In genomic region chr2:223363085-223363484, GRCh38 we compare ENCODE assay signal across 24 cellular contexts.
A peak's percentile ranks its signal among the peaks of the same experiment; 100 is the strongest.
DNase-seq lines count a peak whose midpoint lies in the region; ATAC-seq and TF ChIP-seq lines count a peak whose summit lies in the region.
"Had no signal": no experiment of that assay in that cellular context is flagged by ENCODE, and none has a peak within 500 bp of the region (broad histone marks: within the 10 kb centered on the region; RNA-seq: fewer than 3 reads in every experiment).

No MANE protein-coding gene starts in this region.

- H3F3A ChIP-seq in PC-3 (ENCODE audit: low read length, unreplicated experiment), result no peaks in the 10 kb centered on the region

- DNase-seq in NCI-H2107 treated with DMSO at 0.1 percent for 48 hours (lab: John Stamatoyannopoulos, UW; ENCODE audit: unreplicated experiment) (peak; percentile 5), NCI-H2107 (lab: John Stamatoyannopoulos, UW) (no peak), NCI-H1930 (lab: John Stamatoyannopoulos, UW) (peak; percentile 71 to 75), NCI-H748 (lab: John Stamatoyannopoulos, UW; ENCODE audit: unreplicated experiment) (peak; percentile 87), right lobe of liver (no peak), PC-3 (no peak), hippocampal formation (lab: John Stamatoyannopoulos, UW) (no peak)
- DNase-seq: CD4-positive, alpha-beta T cell; DMS79; EL; GDM1; NCI-H1436; NCI-H187; NCI-H2171; NCI-H226; NCI-H526; SK-N-SH; SW 1271; T-helper 9 cell had no signal

- BruUV-seq in PC-3 (replicated peaks; lab: Mats Ljungman, UMichigan), result no TSS peak

- H3K9me3 ChIP-seq in stomach smooth muscle (ENCODE audit: control insufficient read depth in 2 of 2, low read length in 2 of 2), result no peaks in the 10 kb centered on the region
- no peaks in the 10 kb centered on the region for H3K9me3 ChIP-seq in right lobe of liver
- no peaks in the 10 kb centered on the region for H3K9me3 ChIP-seq in PC-3 (ENCODE audit: low read length)
- H3K9me3 ChIP-seq: SK-N-SH had no signal

- POLR2A ChIA-PET in PC-3 (lab: Charles Lee; ENCODE audit: unreplicated experiment), result no interaction called here

- H3K27me3 ChIP-seq in stomach smooth muscle (ENCODE audit: control insufficient read depth in 1 of 2, insufficient read depth in 2 of 2, low read length in 2 of 2) (no peaks in the 10 kb centered on the region), right lobe of liver (no peaks in the 10 kb centered on the region), PC-3 (ENCODE audit: low read length) (peaks cover 64% of the 10 kb centered on the region)
- H3K27me3 ChIP-seq: BLaER1 treated with 17β-estradiol and CSF1 and Interleukin-3, amounts not matched to agents 10 nM and 100 nM had no signal

- H3K4me1 ChIP-seq in stomach smooth muscle (ENCODE audit: control insufficient read depth, insufficient read depth, low read length) (no peaks in the 10 kb centered on the region), right lobe of liver (no peaks in the 10 kb centered on the region), PC-3 (ENCODE audit: insufficient read depth, low read length) (no peaks in the 10 kb centered on the region)
- H3K4me1 ChIP-seq: BLaER1 treated with 17β-estradiol and CSF1 and Interleukin-3, amounts not matched to agents 10 nM and 100 nM had no signal

- H3K9ac ChIP-seq in stomach smooth muscle (ENCODE audit: low read length in 2 of 2) (no peak overlapping the region), PC-3 (ENCODE audit: low read length) (no peak overlapping the region)
- H3K9ac ChIP-seq: BLaER1 treated with 17β-estradiol and CSF1 and Interleukin-3, amounts not matched to agents 10 nM and 100 nM; SK-N-SH had no signal

- H3K79me2 ChIP-seq in PC-3 (ENCODE audit: low read length), result no peaks in the 10 kb centered on the region

- 68% methylated on average over 6 of the region's 6 CpGs for WGBS in right lobe of liver (ENCODE audit: insufficient coverage, low coverage, low lambda C conversion rate, missing lambda C conversion rate)

- CTCF ChIA-PET in PC-3 (lab: Charles Lee), result no interaction called here

- no peak for TF ChIP-seq CTCF in right lobe of liver (IDR thresholded peaks at IDR 0.05)
- no peak for TF ChIP-seq CTCF in PC-3 (conservative IDR thresholded peaks at IDR 0.05; ENCODE audit: low read depth, low read length)

- H3K36me3 ChIP-seq in stomach smooth muscle (ENCODE audit: control insufficient read depth in 2 of 2, insufficient read depth in 2 of 2, low read length in 2 of 2) (no peaks in the 10 kb centered on the region), right lobe of liver (no peaks in the 10 kb centered on the region), PC-3 (ENCODE audit: low read depth, low read length) (no peaks in the 10 kb centered on the region)
- H3K36me3 ChIP-seq: BLaER1 treated with 17β-estradiol and CSF1 and Interleukin-3, amounts not matched to agents 10 nM and 100 nM had no signal

- no peak for TF ChIP-seq POLR2A in right lobe of liver (IDR thresholded peaks at IDR 0.05)

- H3K4me3 ChIP-seq in stomach smooth muscle (ENCODE audit: low read length in 2 of 2) (no peak overlapping the region), right lobe of liver (no peak overlapping the region), PC-3 (ENCODE audit: low read length) (no peak overlapping the region)
- H3K4me3 ChIP-seq: BLaER1 treated with 17β-estradiol and CSF1 and Interleukin-3, amounts not matched to agents 10 nM and 100 nM; GM12878 had no signal

- ATAC-seq in right lobe of liver (no peak), PC-3 (no peak)
- ATAC-seq: GM12878, HCT116 had no signal

- H3K27ac ChIP-seq in stomach smooth muscle (ENCODE audit: low read length) (peak overlapping the region; percentile 49), right lobe of liver (no peak overlapping the region), PC-3 (ENCODE audit: low read length) (no peak overlapping the region)
- H3K27ac ChIP-seq: BLaER1 treated with 17β-estradiol and CSF1 and Interleukin-3, amounts not matched to agents 10 nM and 100 nM; HL-60 had no signal

- H3K4me2 ChIP-seq in PC-3 (ENCODE audit: low read length), result no peak overlapping the region
- H3K4me2 ChIP-seq: BLaER1 treated with 17β-estradiol and CSF1 and Interleukin-3, amounts not matched to agents 10 nM and 100 nM; SK-N-SH had no signal

- H3K9me2 ChIP-seq in PC-3 (replicated peaks; ENCODE audit: low read length), result no peaks in the 10 kb centered on the region
- H3K9me2 ChIP-seq: SK-N-SH had no signal

- intact Hi-C loops in right lobe of liver (cut with DNase I) (no loop called here), PC-3 (cut with micrococcal nuclease) (no loop called here)

- H2AFZ ChIP-seq in PC-3 (ENCODE audit: low read length), result no peak overlapping the region

- H4K20me1 ChIP-seq in PC-3 (ENCODE audit: low read length), result no peaks in the 10 kb centered on the region
- H4K20me1 ChIP-seq: BLaER1 treated with 17β-estradiol and CSF1 and Interleukin-3, amounts not matched to agents 10 nM and 100 nM had no signal

Comparison
In these comparisons a context has a peak if more than half of its experiments do, and no peak if none do; other contexts are left out.
1. DNase-seq: peak in NCI-H2107 treated with DMSO at 0.1 percent for 48 hours (single experiment), NCI-H1930 (2 of 2) and NCI-H748 (single experiment); none in NCI-H2107 (single experiment), right lobe of liver (0 of 3), PC-3 (single experiment) and hippocampal formation (0 of 2).